In genomic region chr3:7683431-7683830, GRCh38 we compare ENCODE assay signal across 22 cellular contexts.
DNase-seq lines count a peak whose midpoint lies in the region; ATAC-seq, FAIRE-seq and TF ChIP-seq lines count a peak whose summit lies in the region.
"Had no signal": no experiment of that assay in that cellular context is flagged by ENCODE, and none has a peak within 500 bp of the region (broad histone marks: within the 10 kb centered on the region; RNA-seq: fewer than 3 reads in every experiment).

No MANE protein-coding gene starts in this region.

- peak overlapping the region; percentile 37 for H3K4me2 ChIP-seq in astrocyte (ENCODE audit: low read length)
- H3K4me2 ChIP-seq: KMS-11 had no signal

- ATAC-seq in left lung = peak; percentile 38
- no peak for ATAC-seq in naive thymus-derived CD8-positive, alpha-beta T cell
- no peak for ATAC-seq in effector memory CD8-positive, alpha-beta T cell (replicated peaks)
- ATAC-seq: foreskin keratinocyte, SK-N-SH treated with all-trans-retinoic acid at 6 μM for 48 hours had no signal

- no peak overlapping the region for H3K4me3 ChIP-seq in astrocyte (ENCODE audit: insufficient read depth, low read depth, low read length)
- no peak overlapping the region for H3K4me3 ChIP-seq in fibroblast of mammary gland (ENCODE audit: control insufficient read depth, low read depth, low read length)
- no peak overlapping the region for H3K4me3 ChIP-seq in left lung
- H3K4me3 ChIP-seq: body of pancreas, HAP-1 had no signal

- H3K4me1 Mint-ChIP-seq in CD14-positive monocyte (peaks cover 24% of the 10 kb centered on the region), astrocyte (ENCODE audit: low read depth, unreplicated experiment) (peaks cover 7% of the 10 kb centered on the region)
- H3K4me1 Mint-ChIP-seq in naive thymus-derived CD8-positive, alpha-beta T cell = no peaks in the 10 kb centered on the region
- no peaks in the 10 kb centered on the region for H3K4me1 Mint-ChIP-seq in activated T-helper 1 cell treated with anti-CD3 and anti-CD28 coated beads, Interleukin-12 subunit alpha, Interleukin-12 subunit beta, Interleukin-2, Interleukin-4 antibody, amounts not matched to agents 30 ng/mL and 10 ng/mL and 1 ng/mL, durations not matched to agents 14 hours and 24 hours and 36 hours (ENCODE audit: low read depth)
- no peaks in the 10 kb centered on the region for H3K4me1 Mint-ChIP-seq in effector memory CD8-positive, alpha-beta T cell (ENCODE audit: low read depth in 2 of 2)

- no peak for DNase-seq in CD14-positive monocyte (ENCODE audit: low spot score)
- DNase-seq in astrocyte (ENCODE audit: low read depth) = peak; percentile 16
- peak; percentile 39 for DNase-seq in fibroblast of mammary gland (ENCODE audit: low read depth)
- DNase-seq in left lung = no peak
- DNase-seq in naive thymus-derived CD8-positive, alpha-beta T cell = no peak
- no peak for DNase-seq in RCC 7860 (ENCODE audit: low spot score)
- no peak for DNase-seq in activated T-helper 1 cell treated with anti-CD3 and anti-CD28 coated beads, Interleukin-12 subunit alpha, Interleukin-12 subunit beta, Interleukin-2, Interleukin-4 antibody, amounts not matched to agents 30 ng/mL and 10 ng/mL and 1 ng/mL, durations not matched to agents 14 hours and 24 hours and 36 hours (ENCODE audit: low spot score)
- DNase-seq in effector memory CD8-positive, alpha-beta T cell = no peak
- DNase-seq: ACHN; activated CD4-positive, alpha-beta T cell treated with anti-CD3 and anti-CD28 coated beads for 4 hours; activated CD8-positive, alpha-beta memory T cell treated with anti-CD3 and anti-CD28 coated beads for 24 hours; activated gamma-delta T cell; effector CD4-positive, alpha-beta T cell; NCI-H146; NCI-H446 treated with DMSO at 0.1 percent for 48 hours; nucleus accumbens; small intestine had no signal

- H3K27me3 ChIP-seq in astrocyte (ENCODE audit: insufficient read depth, low read length) (no peaks in the 10 kb centered on the region), left lung (no peaks in the 10 kb centered on the region)
- H3K27me3 ChIP-seq: body of pancreas, foreskin keratinocyte had no signal

- H3K79me2 ChIP-seq in astrocyte (ENCODE audit: insufficient read depth, low read length) = no peaks in the 10 kb centered on the region

- no peak overlapping the region for H2AFZ ChIP-seq in astrocyte (ENCODE audit: low read depth, low read length)

- H3K4me3 Mint-ChIP-seq in CD14-positive monocyte (no peak overlapping the region), astrocyte (ENCODE audit: unreplicated experiment) (no peak overlapping the region)
- H3K4me3 Mint-ChIP-seq in naive thymus-derived CD8-positive, alpha-beta T cell = no peak overlapping the region
- no peak overlapping the region for H3K4me3 Mint-ChIP-seq in activated T-helper 1 cell treated with anti-CD3 and anti-CD28 coated beads, Interleukin-12 subunit alpha, Interleukin-12 subunit beta, Interleukin-2, Interleukin-4 antibody, amounts not matched to agents 30 ng/mL and 10 ng/mL and 1 ng/mL, durations not matched to agents 14 hours and 24 hours and 36 hours
- no peak overlapping the region for H3K4me3 Mint-ChIP-seq in effector memory CD8-positive, alpha-beta T cell

- peaks cover 0 to 5% (median 0%) of the 10 kb centered on the region in 3 donors for H3K27me3 Mint-ChIP-seq in CD14-positive monocyte (ENCODE audit: low read depth in 3 of 3)
- H3K27me3 Mint-ChIP-seq in astrocyte (ENCODE audit: low read depth, unreplicated experiment) = no peaks in the 10 kb centered on the region
- peaks cover 0 to 5% (median 0%) of the 10 kb centered on the region in 5 donors for H3K27me3 Mint-ChIP-seq in naive thymus-derived CD8-positive, alpha-beta T cell
- H3K27me3 Mint-ChIP-seq in activated T-helper 1 cell treated with anti-CD3 and anti-CD28 coated beads, Interleukin-12 subunit alpha, Interleukin-12 subunit beta, Interleukin-2, Interleukin-4 antibody, amounts not matched to agents 30 ng/mL and 10 ng/mL and 1 ng/mL, durations not matched to agents 14 hours and 24 hours and 36 hours (ENCODE audit: insufficient read depth) = no peaks in the 10 kb centered on the region
- H3K27me3 Mint-ChIP-seq in effector memory CD8-positive, alpha-beta T cell = no peaks in the 10 kb centered on the region

- FAIRE-seq in astrocyte (lab: Jason Lieb, UNC) (no peak), RCC 7860 (lab: Jason Lieb, UNC) (no peak)
- FAIRE-seq: small intestine had no signal

- H3K27ac ChIP-seq in astrocyte (ENCODE audit: low read depth, low read length) (peak overlapping the region; percentile 51), left lung (peak overlapping the region in 1 of 2 donors; percentile 34)
- H3K27ac ChIP-seq: body of pancreas, foreskin keratinocyte, KMS-11 had no signal

- peaks cover 0 to 3% of the 10 kb centered on the region in 2 donors for H3K36me3 Mint-ChIP-seq in CD14-positive monocyte
- H3K36me3 Mint-ChIP-seq in astrocyte (ENCODE audit: low read depth, unreplicated experiment) = no peaks in the 10 kb centered on the region
- no peaks in the 10 kb centered on the region for H3K36me3 Mint-ChIP-seq in naive thymus-derived CD8-positive, alpha-beta T cell
- H3K36me3 Mint-ChIP-seq in activated T-helper 1 cell treated with anti-CD3 and anti-CD28 coated beads, Interleukin-12 subunit alpha, Interleukin-12 subunit beta, Interleukin-2, Interleukin-4 antibody, amounts not matched to agents 30 ng/mL and 10 ng/mL and 1 ng/mL, durations not matched to agents 14 hours and 24 hours and 36 hours (ENCODE audit: low read depth) = no peaks in the 10 kb centered on the region
- H3K36me3 Mint-ChIP-seq in effector memory CD8-positive, alpha-beta T cell (ENCODE audit: insufficient read depth) = peaks cover 2% of the 10 kb centered on the region

- peaks cover 9% of the 10 kb centered on the region for H3K4me1 ChIP-seq in astrocyte (ENCODE audit: insufficient read depth, low read length)
- H3K4me1 ChIP-seq in left lung = peaks cover 20 to 21% of the 10 kb centered on the region in 2 donors
- H3K4me1 ChIP-seq: body of pancreas, foreskin keratinocyte, HAP-1 had no signal

- POLR2A ChIA-PET in naive thymus-derived CD8-positive, alpha-beta T cell (lab: Charles Lee) = no interaction called here

- H3K9me3 ChIP-seq in astrocyte (ENCODE audit: insufficient read depth, low read depth, low read length) = no peaks in the 10 kb centered on the region
- peaks cover 0 to 6% of the 10 kb centered on the region in 2 donors for H3K9me3 ChIP-seq in left lung
- H3K9me3 ChIP-seq: body of pancreas, HAP-1 had no signal

- intact Hi-C loops in CD14-positive monocyte (cut with micrococcal nuclease) = no loop called here
- intact Hi-C loops in left lung (cut with DNase I) = no loop called here
- intact Hi-C loops in activated T-helper 1 cell treated with anti-CD3 and anti-CD28 coated beads, Interleukin-12 subunit alpha, Interleukin-12 subunit beta, Interleukin-2, Interleukin-4 antibody, amounts not matched to agents 30 ng/mL and 10 ng/mL and 1 ng/mL, durations not matched to agents 14 hours and 24 hours and 36 hours (cut with micrococcal nuclease) = no loop called here

- H3K27ac Mint-ChIP-seq in CD14-positive monocyte (peak overlapping the region in 5 of 7 donors; percentile 35 to 73 (median 66)), astrocyte (ENCODE audit: unreplicated experiment) (no peak overlapping the region)
- H3K27ac Mint-ChIP-seq in naive thymus-derived CD8-positive, alpha-beta T cell = no peak overlapping the region
- no peak overlapping the region for H3K27ac Mint-ChIP-seq in activated T-helper 1 cell treated with anti-CD3 and anti-CD28 coated beads, Interleukin-12 subunit alpha, Interleukin-12 subunit beta, Interleukin-2, Interleukin-4 antibody, amounts not matched to agents 30 ng/mL and 10 ng/mL and 1 ng/mL, durations not matched to agents 14 hours and 24 hours and 36 hours
- H3K27ac Mint-ChIP-seq in effector memory CD8-positive, alpha-beta T cell = no peak overlapping the region

- H3K9me3 Mint-ChIP-seq in CD14-positive monocyte (peaks cover 0 to 7% (median 4%) of the 10 kb centered on the region in 7 donors), astrocyte (ENCODE audit: unreplicated experiment) (no peaks in the 10 kb centered on the region)
- peaks cover 0 to 18% (median 2%) of the 10 kb centered on the region in 9 donors for H3K9me3 Mint-ChIP-seq in naive thymus-derived CD8-positive, alpha-beta T cell
- H3K9me3 Mint-ChIP-seq in activated T-helper 1 cell treated with anti-CD3 and anti-CD28 coated beads, Interleukin-12 subunit alpha, Interleukin-12 subunit beta, Interleukin-2, Interleukin-4 antibody, amounts not matched to agents 30 ng/mL and 10 ng/mL and 1 ng/mL, durations not matched to agents 14 hours and 24 hours and 36 hours = no peaks in the 10 kb centered on the region
- H3K9me3 Mint-ChIP-seq in effector memory CD8-positive, alpha-beta T cell = peaks cover 0 to 8% of the 10 kb centered on the region in 2 donors

- H4K20me1 ChIP-seq in astrocyte (ENCODE audit: insufficient read depth, low read length) = no peaks in the 10 kb centered on the region

- TF ChIP-seq CTCF in CD14-positive monocyte (IDR thresholded peaks at IDR 0.05) (no peak), astrocyte (IDR thresholded peaks at IDR 0.05; ENCODE audit: insufficient read depth, low read depth, low read length) (no peak), fibroblast of mammary gland (conservative IDR thresholded peaks at IDR 0.05; ENCODE audit: control insufficient read depth, insufficient read depth, low read depth, low read length) (no peak), left lung (IDR thresholded peaks at IDR 0.05) (no peak)

- H3K36me3 ChIP-seq in astrocyte (ENCODE audit: insufficient read depth, low read length) (no peaks in the 10 kb centered on the region), left lung (no peaks in the 10 kb centered on the region)
- H3K36me3 ChIP-seq: HAP-1 had no signal

- no peak overlapping the region for H3K9ac ChIP-seq in astrocyte (ENCODE audit: low read length)
- H3K9ac ChIP-seq: KMS-11 had no signal

Comparison
In these comparisons a context has a peak if more than half of its experiments do, and no peak if none do; other contexts are left out.
1. DNase-seq: peak in astrocyte (single experiment) and fibroblast of mammary gland (single experiment); none in CD14-positive monocyte (single experiment), left lung (0 of 2), naive thymus-derived CD8-positive, alpha-beta T cell (0 of 10), RCC 7860 (single experiment), activated T-helper 1 cell treated with anti-CD3 and anti-CD28 coated beads, Interleukin-12 subunit alpha, Interleukin-12 subunit beta, Interleukin-2, Interleukin-4 antibody, amounts not matched to agents 30 ng/mL and 10 ng/mL and 1 ng/mL, durations not matched to agents 14 hours and 24 hours and 36 hours (single experiment) and effector memory CD8-positive, alpha-beta T cell (0 of 3).
2. H3K27ac Mint-ChIP-seq: peak in CD14-positive monocyte (5 of 7); none in astrocyte (single experiment), naive thymus-derived CD8-positive, alpha-beta T cell (0 of 10), activated T-helper 1 cell treated with anti-CD3 and anti-CD28 coated beads, Interleukin-12 subunit alpha, Interleukin-12 subunit beta, Interleukin-2, Interleukin-4 antibody, amounts not matched to agents 30 ng/mL and 10 ng/mL and 1 ng/mL, durations not matched to agents 14 hours and 24 hours and 36 hours (single experiment) and effector memory CD8-positive, alpha-beta T cell (0 of 2).